ENCODE assay signal across 8 cellular contexts in the genomic region with DNA sequence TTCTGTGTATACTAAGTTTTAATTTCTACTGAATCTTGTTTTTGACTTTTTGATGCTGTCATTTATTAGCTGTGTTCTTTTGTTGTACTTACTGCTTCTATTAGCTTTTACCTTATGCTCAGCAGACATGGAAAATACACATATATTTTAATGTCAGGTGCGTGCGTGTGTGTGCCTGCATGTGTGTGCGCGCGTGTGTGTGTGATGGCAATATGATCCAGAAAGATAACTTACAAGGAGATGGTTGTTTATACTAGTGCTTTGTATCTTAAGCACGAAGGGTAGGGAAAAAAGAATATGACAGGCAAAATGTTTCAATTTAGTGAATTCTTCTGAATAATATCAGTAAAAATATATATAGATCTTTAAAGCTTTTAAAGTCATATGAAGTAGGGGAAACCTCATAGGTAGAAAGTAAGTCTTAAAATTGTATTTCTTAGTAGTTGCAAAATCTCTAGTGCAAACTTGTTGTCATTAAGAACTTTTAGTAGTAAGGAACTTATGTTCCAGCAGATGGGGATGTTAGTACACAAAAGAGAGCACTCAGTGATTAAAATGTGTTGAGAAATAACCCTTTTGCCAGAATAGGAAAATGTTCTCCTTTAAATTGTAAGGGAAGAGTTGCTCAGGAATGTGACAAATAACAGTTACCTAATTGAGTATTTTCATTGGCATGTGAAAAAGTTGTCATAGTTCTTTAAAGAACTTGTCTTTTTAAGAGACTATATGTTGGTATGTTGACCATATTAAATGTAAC. TPM values are rescaled to one million over a fixed set of nuclear protein-coding genes. Genes with fewer than 3 reads are reported as not detected.
DNase-seq lines count a peak whose midpoint lies in the region; ATAC-seq and TF ChIP-seq lines count a peak whose summit lies in the region.

No MANE protein-coding gene starts in this region.

- intact Hi-C loops in HCT116 (cut with micrococcal nuclease) = loop anchor here (5.0 to 10.0 kb wide), 3 partner anchors 127 to 1500 kb away; no protein-coding TSS in a partner anchor
- intact Hi-C loops in uterus (cut with DNase I; ENCODE audit: low total_unique reads) = no loop called here

- ATAC-seq in HCT116 = no peak
- no peak for ATAC-seq in GM18517 (IDR thresholded peaks at IDR 0.05; ENCODE audit: unreplicated experiment)

- CTCF ChIA-PET in AG04450 (lab: Charles Lee) = interaction anchor here (0.7 to 4.3 kb wide), 13 partner anchors 8 to 536 kb away, joined by 3 to 34 read pairs (median 4); no protein-coding TSS in a partner anchor
- CTCF ChIA-PET in HCT116 (lab: Charles Lee) = no interaction called here

- H3K4me3 ChIP-seq in AG04450 (ENCODE audit: low read depth, low read length) (no peak overlapping the region), HCT116 (replicated peaks in 1 of 2; ENCODE audit: low read depth in 1 of 2, low read length in 2 of 2) (no peak overlapping the region), WI38 (ENCODE audit: low read depth, low read length) (no peak overlapping the region), uterus (no peak overlapping the region)

- H3K9me2 ChIP-seq in HCT116 (ENCODE audit: insufficient read depth) = no peaks in the 10 kb centered on the region

- H3K36me3 ChIP-seq in HCT116 (ENCODE audit: control insufficient read depth in 1 of 2, insufficient read depth in 2 of 2, low read length in 2 of 2) (no peaks in the 10 kb centered on the region), uterus (no peaks in the 10 kb centered on the region)

- H3K4me1 ChIP-seq in HCT116 (ENCODE audit: control insufficient read depth in 1 of 2, insufficient read depth in 2 of 2, low read length in 2 of 2) (no peaks in the 10 kb centered on the region), uterus (peaks cover 0 to 21% of the 10 kb centered on the region in 2 donors)

- BruUV-seq in HCT116 (replicated peaks; lab: Mats Ljungman, UMichigan) = no TSS peak

- DNase-seq in AG04450 (ENCODE audit: low read depth, low spot score) (peak; percentile 44), HCT116 (ENCODE audit: low read depth, low spot score) (peak; percentile 16), hepatic stellate cell (ENCODE audit: low spot score) (peak; percentile 16), uterus (no peak), NCI-H187 (lab: John Stamatoyannopoulos, UW) (no peak), epidermal melanocyte (ENCODE audit: insufficient read length, low spot score) (no peak)

- TF ChIP-seq RAD21 in HCT116 (IDR thresholded peaks at IDR 0.05; ENCODE audit: low read depth) = peak; percentile 55

- H3K27me3 ChIP-seq in AG04450 (ENCODE audit: control insufficient read depth, insufficient read depth, low read length) = no peaks in the 10 kb centered on the region
- H3K27me3 ChIP-seq in HCT116 (ENCODE audit: insufficient read depth, low read length) = no peaks in the 10 kb centered on the region
- no peaks in the 10 kb centered on the region for H3K27me3 ChIP-seq in uterus

- no peak overlapping the region for H3K27ac ChIP-seq in AG04450 (ENCODE audit: low read depth, low read length)
- H3K27ac ChIP-seq in HCT116 (ENCODE audit: low read depth, low read length) = no peak overlapping the region
- no peak overlapping the region for H3K27ac ChIP-seq in uterus

- TF ChIP-seq CTCF in AG04450 (IDR thresholded peaks at IDR 0.05; ENCODE audit: low read depth, low read length) (peak; percentile 48), HCT116 (IDR thresholded peaks at IDR 0.05 in 2 of 3, conservative IDR thresholded peaks at IDR 0.05 in 1 of 3; ENCODE audit: borderline replicate concordance in 1 of 3, insufficient read depth in 1 of 3, low read depth in 2 of 3, low read length in 2 of 3) (peak in 1 of 3 experiments; percentile 22; a peak in 2 of 6 replicates), WI38 (IDR thresholded peaks at IDR 0.05; ENCODE audit: low read depth, low read length) (peak; percentile 4; the same call in 1 of the 2 replicates), uterus (IDR thresholded peaks at IDR 0.05) (peak; percentile 31 to 70 (median 42))

- no peak overlapping the region for H3K9ac ChIP-seq in HCT116 (ENCODE audit: low read length)

- H3K79me2 ChIP-seq in HCT116 (ENCODE audit: insufficient read depth, low read length) = peaks cover 92% of the 10 kb centered on the region

- TF ChIP-seq POLR2A in HCT116 (IDR thresholded peaks at IDR 0.05; ENCODE audit: borderline replicate concordance, extremely low read depth, insufficient read depth, insufficient read length) (no peak), uterus (IDR thresholded peaks at IDR 0.05) (no peak)

- H4K20me1 ChIP-seq in HCT116 (ENCODE audit: insufficient read depth) = no peaks in the 10 kb centered on the region

- no peaks in the 10 kb centered on the region for H3K9me3 ChIP-seq in AG04450 (ENCODE audit: control insufficient read depth, insufficient read depth, low read length)
- H3K9me3 ChIP-seq in HCT116 (ENCODE audit: control insufficient read depth in 1 of 2, insufficient read depth in 1 of 2, low read depth in 1 of 2, low read length in 2 of 2) = no peaks in the 10 kb centered on the region
- H3K9me3 ChIP-seq in uterus = no peaks in the 10 kb centered on the region

- RAD21 ChIA-PET in HCT116 (lab: Charles Lee; ENCODE audit: low non-redundant PET in 1 of 2, low total read pairs in 2 of 2, uncharacterized antibody in 2 of 2, unreplicated experiment in 2 of 2) = no interaction called here

- POLR2A ChIA-PET in AG04450 (lab: Yijun Ruan, JAX) (no interaction called here), HCT116 (lab: Charles Lee) (no interaction called here)

- H2AFZ ChIP-seq in HCT116 (ENCODE audit: low read depth, low read length, poor library complexity, severe bottlenecking) = no peak overlapping the region

- H3K4me2 ChIP-seq in HCT116 (ENCODE audit: low read length) = no peak overlapping the region

TF ChIP-seq in HCT116, 20 proteins besides CTCF, POLR2A, EP300 and RAD21:
- TF ChIP-seq SP1 (IDR thresholded peaks at IDR 0.05; ENCODE audit: low read depth) = no peak
- no peak for TF ChIP-seq EZH2phosphoT487 (IDR thresholded peaks at IDR 0.05; ENCODE audit: borderline replicate concordance)
- no peak for TF ChIP-seq FOSL1 (IDR thresholded peaks at IDR 0.05; ENCODE audit: low read depth)
- no peak for TF ChIP-seq TCF7L2 (IDR thresholded peaks at IDR 0.05; ENCODE audit: borderline replicate concordance, extremely low read depth, insufficient read depth, insufficient read length)
- TF ChIP-seq SRF (IDR thresholded peaks at IDR 0.05; ENCODE audit: low read depth) = no peak
- no peak for TF ChIP-seq POLR2AphosphoS5 (IDR thresholded peaks at IDR 0.05; ENCODE audit: low read depth, low read length)
- TF ChIP-seq, protein P1, sequence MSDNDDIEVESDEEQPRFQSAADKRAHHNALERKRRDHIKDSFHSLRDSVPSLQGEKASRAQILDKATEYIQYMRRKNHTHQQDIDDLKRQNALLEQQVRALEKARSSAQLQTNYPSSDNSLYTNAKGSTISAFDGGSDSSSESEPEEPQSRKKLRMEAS (IDR thresholded peaks at IDR 0.05) = no peak
- no peak for TF ChIP-seq EGR1 (IDR thresholded peaks at IDR 0.05; ENCODE audit: low read depth)
- TF ChIP-seq, protein P2, sequence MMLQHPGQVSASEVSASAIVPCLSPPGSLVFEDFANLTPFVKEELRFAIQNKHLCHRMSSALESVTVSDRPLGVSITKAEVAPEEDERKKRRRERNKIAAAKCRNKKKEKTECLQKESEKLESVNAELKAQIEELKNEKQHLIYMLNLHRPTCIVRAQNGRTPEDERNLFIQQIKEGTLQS (IDR thresholded peaks at IDR 0.05) = no peak

RNA-seq across cellular contexts. Expression of a gene that starts 13.2 kb away (rescaled TPM):
- polyA plus RNA-seq in AG04450 (2011; rRNA removed) = 157 and 165 TPM in 2 replicates
- 335 and 377 TPM in 2 replicates for polyA minus RNA-seq in AG04450 (2011; rRNA and poly(A)+ RNA removed)
- total RNA-seq in HCT116 (2021; ENCODE audit: unreplicated experiment) (35.3 TPM), uterus (100 to 1,000 TPM in 3 of 4 donors, 10 to 100 TPM in 1; 93.5 to 213 (median 164) TPM)
- polyA plus RNA-seq in HCT116 (2012) = 20.4 and 20.9 TPM in 2 replicates

Comparison
In these comparisons a context has a peak if more than half of its experiments do, and no peak if none do; other contexts are left out.
1. DNase-seq: peak in AG04450 (single experiment), HCT116 (single experiment) and hepatic stellate cell (single experiment); none in uterus (0 of 2), NCI-H187 (0 of 2) and epidermal melanocyte (single experiment).